ENCODE assay signal across 1 cellular context in genomic region chr10:118046491-118047362, GRCh38.
TF ChIP-seq lines count a peak whose summit lies in the region.

A gene with protein sequence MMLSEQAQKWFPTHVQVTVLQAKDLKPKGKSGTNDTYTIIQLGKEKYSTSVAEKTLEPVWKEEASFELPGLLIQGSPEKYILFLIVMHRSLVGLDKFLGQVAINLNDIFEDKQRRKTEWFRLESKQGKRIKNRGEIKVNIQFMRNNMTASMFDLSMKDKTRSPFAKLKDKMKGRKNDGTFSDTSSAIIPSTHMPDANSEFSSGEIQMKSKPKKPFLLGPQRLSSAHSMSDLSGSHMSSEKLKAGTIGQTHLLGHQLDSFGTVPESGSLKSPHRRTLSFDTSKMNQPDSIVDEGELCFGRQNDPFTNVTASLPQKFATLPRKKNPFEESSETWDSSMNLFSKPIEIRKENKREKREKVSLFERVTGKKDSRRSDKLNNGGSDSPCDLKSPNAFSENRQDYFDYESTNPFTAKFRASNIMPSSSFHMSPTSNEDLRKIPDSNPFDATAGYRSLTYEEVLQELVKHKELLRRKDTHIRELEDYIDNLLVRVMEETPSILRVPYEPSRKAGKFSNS (minus strand): TSS chr10:118046941. CDS start chr10:118046163, 778 bp downstream.

TF ChIP-seq in HepG2, 621 proteins besides CTCF, POLR2A, EP300 and RAD21 (continued from another document and continues in another):
- TF ChIP-seq, protein P1, sequence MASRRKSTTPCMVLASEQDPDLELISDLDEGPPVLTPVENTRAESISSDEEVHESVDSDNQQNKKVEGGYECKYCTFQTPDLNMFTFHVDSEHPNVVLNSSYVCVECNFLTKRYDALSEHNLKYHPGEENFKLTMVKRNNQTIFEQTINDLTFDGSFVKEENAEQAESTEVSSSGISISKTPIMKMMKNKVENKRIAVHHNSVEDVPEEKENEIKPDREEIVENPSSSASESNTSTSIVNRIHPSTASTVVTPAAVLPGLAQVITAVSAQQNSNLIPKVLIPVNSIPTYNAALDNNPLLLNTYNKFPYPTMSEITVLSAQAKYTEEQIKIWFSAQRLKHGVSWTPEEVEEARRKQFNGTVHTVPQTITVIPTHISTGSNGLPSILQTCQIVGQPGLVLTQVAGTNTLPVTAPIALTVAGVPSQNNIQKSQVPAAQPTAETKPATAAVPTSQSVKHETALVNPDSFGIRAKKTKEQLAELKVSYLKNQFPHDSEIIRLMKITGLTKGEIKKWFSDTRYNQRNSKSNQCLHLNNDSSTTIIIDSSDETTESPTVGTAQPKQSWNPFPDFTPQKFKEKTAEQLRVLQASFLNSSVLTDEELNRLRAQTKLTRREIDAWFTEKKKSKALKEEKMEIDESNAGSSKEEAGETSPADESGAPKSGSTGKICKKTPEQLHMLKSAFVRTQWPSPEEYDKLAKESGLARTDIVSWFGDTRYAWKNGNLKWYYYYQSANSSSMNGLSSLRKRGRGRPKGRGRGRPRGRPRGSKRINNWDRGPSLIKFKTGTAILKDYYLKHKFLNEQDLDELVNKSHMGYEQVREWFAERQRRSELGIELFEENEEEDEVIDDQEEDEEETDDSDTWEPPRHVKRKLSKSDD (CRISPR knock-in tag; IDR thresholded peaks at IDR 0.05; ENCODE audit: low read depth) = no peak
- no peak for TF ChIP-seq PITX1 (CRISPR knock-in tag; IDR thresholded peaks at IDR 0.05)
- no peak for TF ChIP-seq ZNF382 (CRISPR knock-in tag; IDR thresholded peaks at IDR 0.05; ENCODE audit: borderline replicate concordance)
- 0 out of 2 replicates have a peak, but pooled peaks have one; percentile 7 for TF ChIP-seq PATZ1 (CRISPR knock-in tag; IDR thresholded peaks at IDR 0.05)
- no peak for TF ChIP-seq ZNF138 (CRISPR knock-in tag; IDR thresholded peaks at IDR 0.05; ENCODE audit: low read depth)
- no peak for TF ChIP-seq FOXK2 (IDR thresholded peaks at IDR 0.05)
- TF ChIP-seq AGO2 (optimal IDR thresholded peaks at IDR 0.05; ENCODE audit: low read depth, low read length) = peak; percentile 65
- TF ChIP-seq, protein P2, sequence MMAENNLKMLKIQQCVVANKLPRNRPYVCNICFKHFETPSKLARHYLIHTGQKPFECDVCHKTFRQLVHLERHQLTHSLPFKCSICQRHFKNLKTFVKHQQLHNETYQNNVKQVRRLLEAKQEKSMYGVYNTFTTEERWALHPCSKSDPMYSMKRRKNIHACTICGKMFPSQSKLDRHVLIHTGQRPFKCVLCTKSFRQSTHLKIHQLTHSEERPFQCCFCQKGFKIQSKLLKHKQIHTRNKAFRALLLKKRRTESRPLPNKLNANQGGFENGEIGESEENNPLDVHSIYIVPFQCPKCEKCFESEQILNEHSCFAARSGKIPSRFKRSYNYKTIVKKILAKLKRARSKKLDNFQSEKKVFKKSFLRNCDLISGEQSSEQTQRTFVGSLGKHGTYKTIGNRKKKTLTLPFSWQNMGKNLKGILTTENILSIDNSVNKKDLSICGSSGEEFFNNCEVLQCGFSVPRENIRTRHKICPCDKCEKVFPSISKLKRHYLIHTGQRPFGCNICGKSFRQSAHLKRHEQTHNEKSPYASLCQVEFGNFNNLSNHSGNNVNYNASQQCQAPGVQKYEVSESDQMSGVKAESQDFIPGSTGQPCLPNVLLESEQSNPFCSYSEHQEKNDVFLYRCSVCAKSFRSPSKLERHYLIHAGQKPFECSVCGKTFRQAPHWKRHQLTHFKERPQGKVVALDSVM (CRISPR knock-in tag; IDR thresholded peaks at IDR 0.05) = peak; percentile 98
- peak; percentile 76 for TF ChIP-seq CCDC6 (CRISPR knock-in tag; IDR thresholded peaks at IDR 0.05)
- TF ChIP-seq FOSL1 (CRISPR knock-in tag; IDR thresholded peaks at IDR 0.05; ENCODE audit: borderline replicate concordance) = no peak
- no peak for TF ChIP-seq RORA (CRISPR knock-in tag; IDR thresholded peaks at IDR 0.05)
- TF ChIP-seq ZNF326 (CRISPR knock-in tag; IDR thresholded peaks at IDR 0.05; ENCODE audit: borderline replicate concordance) = no peak
- TF ChIP-seq GFI1 (CRISPR knock-in tag; IDR thresholded peaks at IDR 0.05; ENCODE audit: borderline replicate concordance) = no peak
- TF ChIP-seq ZNF549 (CRISPR knock-in tag; IDR thresholded peaks at IDR 0.05) = no peak
- no peak for TF ChIP-seq ZNF878 (CRISPR knock-in tag; IDR thresholded peaks at IDR 0.05)
- no peak for TF ChIP-seq SP1 (IDR thresholded peaks at IDR 0.05)
- peak; percentile 94 for TF ChIP-seq SP1 (CRISPR knock-in tag; IDR thresholded peaks at IDR 0.05)
- TF ChIP-seq KAT8 (CRISPR knock-in tag; IDR thresholded peaks at IDR 0.05) = peak; percentile 85
- TF ChIP-seq, protein P3, sequence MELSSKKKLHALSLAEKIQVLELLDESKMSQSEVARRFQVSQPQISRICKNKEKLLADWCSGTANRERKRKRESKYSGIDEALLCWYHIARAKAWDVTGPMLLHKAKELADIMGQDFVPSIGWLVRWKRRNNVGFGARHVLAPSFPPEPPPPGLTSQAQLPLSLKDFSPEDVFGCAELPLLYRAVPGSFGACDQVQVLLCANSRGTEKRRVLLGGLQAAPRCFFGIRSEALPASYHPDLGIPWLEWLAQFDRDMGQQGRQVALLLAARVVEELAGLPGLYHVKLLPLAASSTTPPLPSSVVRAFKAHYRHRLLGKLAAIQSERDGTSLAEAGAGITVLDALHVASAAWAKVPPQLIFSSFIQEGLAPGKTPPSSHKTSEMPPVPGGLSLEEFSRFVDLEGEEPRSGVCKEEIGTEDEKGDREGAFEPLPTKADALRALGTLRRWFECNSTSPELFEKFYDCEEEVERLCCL (CRISPR knock-in tag; IDR thresholded peaks at IDR 0.05; ENCODE audit: borderline replicate concordance) = no peak
- TF ChIP-seq JUND (CRISPR knock-in tag; IDR thresholded peaks at IDR 0.05) = no peak
- TF ChIP-seq ZNF749 (CRISPR knock-in tag; IDR thresholded peaks at IDR 0.05; ENCODE audit: borderline replicate concordance) = 0 out of 2 replicates have a peak, but pooled peaks have one; percentile 47
- TF ChIP-seq DR1 (CRISPR knock-in tag; IDR thresholded peaks at IDR 0.05) = peak; percentile 78
- TF ChIP-seq ATF7 (IDR thresholded peaks at IDR 0.05) = no peak
- no peak for TF ChIP-seq ATF7 (CRISPR knock-in tag; IDR thresholded peaks at IDR 0.05)
- 0 out of 2 replicates have a peak, but pooled peaks have one; percentile 2 for TF ChIP-seq ATF3 (CRISPR knock-in tag; IDR thresholded peaks at IDR 0.05)
- no peak for TF ChIP-seq ATF2 (CRISPR knock-in tag; IDR thresholded peaks at IDR 0.05)
- TF ChIP-seq, protein P4, sequence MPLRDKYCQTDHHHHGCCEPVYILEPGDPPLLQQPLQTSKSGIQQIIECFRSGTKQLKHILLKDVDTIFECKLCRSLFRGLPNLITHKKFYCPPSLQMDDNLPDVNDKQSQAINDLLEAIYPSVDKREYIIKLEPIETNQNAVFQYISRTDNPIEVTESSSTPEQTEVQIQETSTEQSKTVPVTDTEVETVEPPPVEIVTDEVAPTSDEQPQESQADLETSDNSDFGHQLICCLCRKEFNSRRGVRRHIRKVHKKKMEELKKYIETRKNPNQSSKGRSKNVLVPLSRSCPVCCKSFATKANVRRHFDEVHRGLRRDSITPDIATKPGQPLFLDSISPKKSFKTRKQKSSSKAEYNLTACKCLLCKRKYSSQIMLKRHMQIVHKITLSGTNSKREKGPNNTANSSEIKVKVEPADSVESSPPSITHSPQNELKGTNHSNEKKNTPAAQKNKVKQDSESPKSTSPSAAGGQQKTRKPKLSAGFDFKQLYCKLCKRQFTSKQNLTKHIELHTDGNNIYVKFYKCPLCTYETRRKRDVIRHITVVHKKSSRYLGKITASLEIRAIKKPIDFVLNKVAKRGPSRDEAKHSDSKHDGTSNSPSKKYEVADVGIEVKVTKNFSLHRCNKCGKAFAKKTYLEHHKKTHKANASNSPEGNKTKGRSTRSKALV (CRISPR knock-in tag; IDR thresholded peaks at IDR 0.05) = no peak
- TF ChIP-seq IRX3 (CRISPR knock-in tag; IDR thresholded peaks at IDR 0.05; ENCODE audit: borderline replicate concordance, low read depth) = no peak; the same call in 1 of the 2 replicates
- no peak; the same call in 1 of the 2 replicates for TF ChIP-seq MYNN (CRISPR knock-in tag; IDR thresholded peaks at IDR 0.05; ENCODE audit: low read depth)
- TF ChIP-seq ZNF598 (CRISPR knock-in tag; IDR thresholded peaks at IDR 0.05; ENCODE audit: borderline replicate concordance) = no peak
- TF ChIP-seq ZNF773 (CRISPR knock-in tag; IDR thresholded peaks at IDR 0.05; ENCODE audit: borderline replicate concordance) = peak; percentile 59; the same call in 1 of the 2 replicates
- TF ChIP-seq ZNF251 (CRISPR knock-in tag; IDR thresholded peaks at IDR 0.05) = no peak
- TF ChIP-seq ZNF451 (CRISPR knock-in tag; IDR thresholded peaks at IDR 0.05) = no peak
- TF ChIP-seq ZNF703 (CRISPR knock-in tag; IDR thresholded peaks at IDR 0.05; ENCODE audit: borderline replicate concordance) = no peak
- no peak for TF ChIP-seq PREB (CRISPR knock-in tag; IDR thresholded peaks at IDR 0.05)
- TF ChIP-seq, protein P5, sequence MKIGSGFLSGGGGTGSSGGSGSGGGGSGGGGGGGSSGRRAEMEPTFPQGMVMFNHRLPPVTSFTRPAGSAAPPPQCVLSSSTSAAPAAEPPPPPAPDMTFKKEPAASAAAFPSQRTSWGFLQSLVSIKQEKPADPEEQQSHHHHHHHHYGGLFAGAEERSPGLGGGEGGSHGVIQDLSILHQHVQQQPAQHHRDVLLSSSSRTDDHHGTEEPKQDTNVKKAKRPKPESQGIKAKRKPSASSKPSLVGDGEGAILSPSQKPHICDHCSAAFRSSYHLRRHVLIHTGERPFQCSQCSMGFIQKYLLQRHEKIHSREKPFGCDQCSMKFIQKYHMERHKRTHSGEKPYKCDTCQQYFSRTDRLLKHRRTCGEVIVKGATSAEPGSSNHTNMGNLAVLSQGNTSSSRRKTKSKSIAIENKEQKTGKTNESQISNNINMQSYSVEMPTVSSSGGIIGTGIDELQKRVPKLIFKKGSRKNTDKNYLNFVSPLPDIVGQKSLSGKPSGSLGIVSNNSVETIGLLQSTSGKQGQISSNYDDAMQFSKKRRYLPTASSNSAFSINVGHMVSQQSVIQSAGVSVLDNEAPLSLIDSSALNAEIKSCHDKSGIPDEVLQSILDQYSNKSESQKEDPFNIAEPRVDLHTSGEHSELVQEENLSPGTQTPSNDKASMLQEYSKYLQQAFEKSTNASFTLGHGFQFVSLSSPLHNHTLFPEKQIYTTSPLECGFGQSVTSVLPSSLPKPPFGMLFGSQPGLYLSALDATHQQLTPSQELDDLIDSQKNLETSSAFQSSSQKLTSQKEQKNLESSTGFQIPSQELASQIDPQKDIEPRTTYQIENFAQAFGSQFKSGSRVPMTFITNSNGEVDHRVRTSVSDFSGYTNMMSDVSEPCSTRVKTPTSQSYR (CRISPR knock-in tag; IDR thresholded peaks at IDR 0.05; ENCODE audit: borderline replicate concordance) = peak; percentile 24; the same call in 1 of the 2 replicates
- TF ChIP-seq, protein P6, sequence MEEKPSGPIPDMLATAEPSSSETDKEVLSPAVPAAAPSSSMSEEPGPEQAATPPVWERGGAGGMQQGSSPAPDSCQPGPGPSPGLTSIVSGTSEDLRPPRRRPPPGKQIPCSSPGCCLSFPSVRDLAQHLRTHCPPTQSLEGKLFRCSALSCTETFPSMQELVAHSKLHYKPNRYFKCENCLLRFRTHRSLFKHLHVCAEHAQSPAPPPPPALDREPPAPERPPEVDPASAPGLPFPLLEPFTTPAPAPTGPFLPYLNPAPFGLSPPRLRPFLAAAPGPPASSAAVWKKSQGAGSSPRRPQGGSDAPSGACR (CRISPR knock-in tag; IDR thresholded peaks at IDR 0.05) = peak; percentile 85; the same call in 1 of the 2 replicates
- TF ChIP-seq ZFX (CRISPR knock-in tag; IDR thresholded peaks at IDR 0.05; ENCODE audit: low read depth) = peak; percentile 98
- no peak for TF ChIP-seq ZNF160 (CRISPR knock-in tag; IDR thresholded peaks at IDR 0.05)
- no peak for TF ChIP-seq ZBTB38 (CRISPR knock-in tag; IDR thresholded peaks at IDR 0.05)
- no peak for TF ChIP-seq U2AF1 (optimal IDR thresholded peaks at IDR 0.05; ENCODE audit: low read depth, low read length)
- no peak for TF ChIP-seq ZNF367 (CRISPR knock-in tag; IDR thresholded peaks at IDR 0.05; ENCODE audit: borderline replicate concordance)
- TF ChIP-seq, protein P7, sequence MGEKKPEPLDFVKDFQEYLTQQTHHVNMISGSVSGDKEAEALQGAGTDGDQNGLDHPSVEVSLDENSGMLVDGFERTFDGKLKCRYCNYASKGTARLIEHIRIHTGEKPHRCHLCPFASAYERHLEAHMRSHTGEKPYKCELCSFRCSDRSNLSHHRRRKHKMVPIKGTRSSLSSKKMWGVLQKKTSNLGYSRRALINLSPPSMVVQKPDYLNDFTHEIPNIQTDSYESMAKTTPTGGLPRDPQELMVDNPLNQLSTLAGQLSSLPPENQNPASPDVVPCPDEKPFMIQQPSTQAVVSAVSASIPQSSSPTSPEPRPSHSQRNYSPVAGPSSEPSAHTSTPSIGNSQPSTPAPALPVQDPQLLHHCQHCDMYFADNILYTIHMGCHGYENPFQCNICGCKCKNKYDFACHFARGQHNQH (CRISPR knock-in tag; IDR thresholded peaks at IDR 0.05) = no peak
